ENCODE assay signal across 8 cellular contexts in the genomic region with DNA sequence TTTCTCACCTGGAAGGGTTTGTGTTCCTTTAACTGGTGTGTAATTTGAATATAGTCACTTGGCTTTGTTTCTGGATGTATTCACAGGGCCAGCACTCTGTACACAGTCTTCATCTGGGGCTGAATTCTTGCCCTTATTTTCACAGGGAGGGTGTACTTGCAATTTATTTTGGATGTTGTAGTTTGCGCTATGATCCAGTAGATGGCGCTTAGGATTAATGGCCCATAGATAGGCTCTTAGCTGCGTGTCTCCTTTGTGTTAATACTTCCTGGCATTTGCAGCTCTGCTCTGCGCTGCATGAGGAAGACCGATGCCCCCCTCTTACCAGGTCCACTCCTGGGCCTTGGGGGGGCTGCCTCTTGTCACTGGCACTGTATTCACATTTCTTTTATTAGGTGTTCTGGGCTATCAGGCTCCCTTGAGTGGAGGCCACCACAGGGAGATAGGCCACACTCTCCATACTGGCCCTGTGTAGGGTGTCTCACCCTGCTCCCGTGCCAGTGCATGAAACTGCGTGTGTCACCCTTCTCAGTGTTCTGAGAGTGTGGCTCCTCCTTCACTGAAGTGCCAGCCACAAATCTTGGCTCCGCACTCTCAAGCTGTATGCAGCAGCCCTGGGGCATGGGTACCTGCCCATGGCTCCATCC.
DNase-seq lines count a peak whose midpoint lies in the region; ATAC-seq and TF ChIP-seq lines count a peak whose summit lies in the region.

No MANE protein-coding gene starts in this region.

- H3K4me2 ChIP-seq in OCI-LY1 (ENCODE audit: low read length), result no peak overlapping the region

- TF ChIP-seq CTCF in OCI-LY1 (IDR thresholded peaks at IDR 0.05; ENCODE audit: low read length) (peak; percentile 45; the same call in 1 of the 2 replicates), epithelial cell of esophagus (IDR thresholded peaks at IDR 0.05; ENCODE audit: insufficient read depth, low read depth, low read length, missing control alignments) (peak; percentile 66), ovary (IDR thresholded peaks at IDR 0.05) (peak in 2 of 3 donors; percentile 22 to 23)

- H3K36me3 ChIP-seq in OCI-LY1 (ENCODE audit: insufficient read depth, low read length) (no peaks in the 10 kb centered on the region), ovary (no peaks in the 10 kb centered on the region)

- no peak overlapping the region for H3K4me3 ChIP-seq in OCI-LY1 (ENCODE audit: low read depth, low read length, poor library complexity, severe bottlenecking)
- H3K4me3 ChIP-seq in epithelial cell of esophagus (ENCODE audit: low read length), result no peak overlapping the region
- H3K4me3 ChIP-seq in ovary, result no peak overlapping the region

- H3K4me1 ChIP-seq in OCI-LY1 (ENCODE audit: insufficient read depth, low read length, severe bottlenecking), result no peaks in the 10 kb centered on the region
- H3K4me1 ChIP-seq in ovary (ENCODE audit: insufficient read depth), result peaks cover 3% of the 10 kb centered on the region

- H3K9ac ChIP-seq in OCI-LY1 (ENCODE audit: low read length), result no peak overlapping the region

- H3F3A ChIP-seq in OCI-LY1 (ENCODE audit: insufficient read depth, low read length), result no peaks in the 10 kb centered on the region

- no peaks in the 10 kb centered on the region for H3K9me2 ChIP-seq in OCI-LY1 (ENCODE audit: low read depth, low read length)

- TF ChIP-seq POLR2A in ovary (IDR thresholded peaks at IDR 0.05), result no peak

- H3K79me2 ChIP-seq in OCI-LY1 (ENCODE audit: insufficient read depth, low read length), result no peaks in the 10 kb centered on the region

- H3K27ac ChIP-seq in OCI-LY1 (ENCODE audit: low read depth, low read length, poor library complexity, severe bottlenecking) (no peak overlapping the region), ovary (no peak overlapping the region)

- 27 to 32% (median 31%) methylated on average over 8 of the region's 8 CpGs for WGBS in ovary, 3 donors

- H3K27me3 ChIP-seq in OCI-LY1 (ENCODE audit: insufficient read depth, low read length) (no peaks in the 10 kb centered on the region), ovary (no peaks in the 10 kb centered on the region)

- H3K9me3 ChIP-seq in OCI-LY1 (ENCODE audit: low read length) (no peaks in the 10 kb centered on the region), ovary (no peaks in the 10 kb centered on the region)

- intact Hi-C loops in ovary (cut with DNase I), result no loop called here

- no peak for TF ChIP-seq EP300 in ovary (IDR thresholded peaks at IDR 0.05)

- ATAC-seq in GM19328 (IDR thresholded peaks at IDR 0.05; ENCODE audit: unreplicated experiment) (peak; percentile 66), HG03135 (IDR thresholded peaks at IDR 0.05; ENCODE audit: unreplicated experiment) (peak; percentile 82), GM21423 (IDR thresholded peaks at IDR 0.05; ENCODE audit: unreplicated experiment) (no peak)

- H4K20me1 ChIP-seq in OCI-LY1 (ENCODE audit: insufficient read depth, low read length), result no peaks in the 10 kb centered on the region

- DNase-seq in NOMO-1 (lab: John Stamatoyannopoulos, UW; ENCODE audit: unreplicated experiment in 2 of 2) (peak; percentile 19 to 39), NOMO-1 treated with dmso at 0.1 percent for 144 hours (lab: John Stamatoyannopoulos, UW; ENCODE audit: unreplicated experiment) (no peak), epithelial cell of esophagus (ENCODE audit: low read depth) (peak; percentile 43), ovary (peak in 1 of 5 donors; percentile 32)

- H2AFZ ChIP-seq in OCI-LY1 (ENCODE audit: low read length), result no peak overlapping the region
